In the genomic region with DNA sequence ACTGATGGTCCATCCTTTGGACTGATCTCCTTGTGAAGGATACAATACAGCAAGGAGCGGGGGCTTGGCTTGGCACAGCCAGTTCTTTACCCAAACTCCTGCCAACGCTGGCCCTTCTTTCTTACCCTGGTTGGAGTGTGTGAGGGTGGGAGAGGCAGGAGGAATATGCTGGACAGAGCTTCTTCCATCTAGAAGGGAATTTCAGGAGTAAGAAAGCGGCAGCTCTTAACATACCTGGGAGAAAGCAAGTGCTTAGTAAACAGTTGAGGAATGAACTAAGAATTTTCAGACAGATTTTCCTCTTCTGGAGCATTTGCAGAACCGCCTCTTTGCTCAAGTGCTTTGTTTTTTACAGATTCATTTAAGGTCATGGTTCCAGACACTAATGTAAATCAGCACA, we compare ENCODE assay signal across 21 cellular contexts.
DNase-seq lines count a peak whose midpoint lies in the region; ATAC-seq, FAIRE-seq and TF ChIP-seq lines count a peak whose summit lies in the region.
"Had no signal": no experiment of that assay in that cellular context is flagged by ENCODE, and none has a peak within 500 bp of the region (broad histone marks: within the 10 kb centered on the region; RNA-seq: fewer than 3 reads in every experiment).

No MANE protein-coding gene starts in this region.

- H3K27me3 ChIP-seq in body of pancreas: no peaks in the 10 kb centered on the region

- H3K27me3 Mint-ChIP-seq in mesothelial cell of epicardium (ENCODE audit: low read depth): no peaks in the 10 kb centered on the region

- no peaks in the 10 kb centered on the region for H3K9me3 Mint-ChIP-seq in mesothelial cell of epicardium
- H3K9me3 Mint-ChIP-seq: CD4-positive, alpha-beta memory T cell; GM23338 had no signal

- peaks cover 54% of the 10 kb centered on the region for H3K4me1 ChIP-seq in body of pancreas

- DNase-seq in NCI-H526 treated with DMSO at 0.1 percent for 48 hours (lab: John Stamatoyannopoulos, UW): peak; percentile 70
- no peak for DNase-seq in NCI-H526 (lab: John Stamatoyannopoulos, UW)
- DNase-seq in body of pancreas: no peak
- DNase-seq in mesothelial cell of epicardium (ENCODE audit: low spot score in 2 of 2, unreplicated experiment in 2 of 2): no peak
- DNase-seq in anterior cingulate cortex (lab: John Stamatoyannopoulos, UW): no peak
- DNase-seq in D721Med (ENCODE audit: insufficient read length, low spot score): no peak
- no peak for DNase-seq in GM13976 (ENCODE audit: low spot score)
- DNase-seq: CD4-positive, alpha-beta memory T cell; DMS79; Kasumi-1; MM.1S; NCI-H1092; NCI-H1436 treated with DMSO at 0.1 percent for 48 hours; NCI-H2029; NCI-H2171 treated with DMSO at 0.1 percent for 48 hours; NCI-H446; NK-92 treated with Interleukin-12 subunit alpha and Interleukin-12 subunit beta, amount 100 ng/mL, for 24 hours; SHP77 had no signal

- 76 to 96% methylated on average over 4 of the region's 4 CpGs for WGBS in body of pancreas, 2 donors

- H3K36me3 ChIP-seq in body of pancreas (replicated peaks in 1 of 2; ENCODE audit: insufficient read depth in 1 of 2, low read depth in 2 of 2): no peaks in the 10 kb centered on the region

- peak overlapping the region; percentile 60 for H3K27ac Mint-ChIP-seq in mesothelial cell of epicardium
- H3K27ac Mint-ChIP-seq: CD4-positive, alpha-beta memory T cell; GM23338 had no signal

- no peak overlapping the region for H3K4me3 ChIP-seq in body of pancreas
- H3K4me3 ChIP-seq: GM23338 had no signal

- H3K9me3 ChIP-seq in body of pancreas: no peaks in the 10 kb centered on the region

- H3K4me3 Mint-ChIP-seq in mesothelial cell of epicardium: no peak overlapping the region
- H3K4me3 Mint-ChIP-seq: CD4-positive, alpha-beta memory T cell; GM23338 had no signal

- ATAC-seq in body of pancreas: no peak
- ATAC-seq: GM23338, HCT116 had no signal

- TF ChIP-seq CTCF in body of pancreas (IDR thresholded peaks at IDR 0.05) (no peak), mesothelial cell of epicardium (IDR thresholded peaks at IDR 0.05; ENCODE audit: unreplicated experiment) (no peak), D721Med (IDR thresholded peaks at IDR 0.05; ENCODE audit: insufficient read depth, missing control alignments) (no peak), GM13976 (IDR thresholded peaks at IDR 0.05; ENCODE audit: borderline replicate concordance, control extremely low read depth, extremely low read depth, insufficient read depth, missing control alignments) (no peak)

- FAIRE-seq in D721Med (lab: Jason Lieb, UNC): no peak
- FAIRE-seq: GM12892 had no signal

- H3K27ac ChIP-seq in body of pancreas: peak overlapping the region; percentile 39 to 92 (median 84)

- in situ Hi-C loops in GM13976 (cut with MboI; ENCODE audit: low sequenced_read_pairs, unreplicated experiment): loop anchor here (25.0 kb wide), 1 partner anchor 480 kb away; no protein-coding TSS in a partner anchor

- no peaks in the 10 kb centered on the region for H3K36me3 Mint-ChIP-seq in mesothelial cell of epicardium
- H3K36me3 Mint-ChIP-seq: CD4-positive, alpha-beta memory T cell had no signal

- TF ChIP-seq POLR2A in body of pancreas (IDR thresholded peaks at IDR 0.05): no peak

- intact Hi-C loops in body of pancreas (cut with DNase I): no loop called here

- peaks cover 28% of the 10 kb centered on the region for H3K4me1 Mint-ChIP-seq in mesothelial cell of epicardium
